In the genomic region with DNA sequence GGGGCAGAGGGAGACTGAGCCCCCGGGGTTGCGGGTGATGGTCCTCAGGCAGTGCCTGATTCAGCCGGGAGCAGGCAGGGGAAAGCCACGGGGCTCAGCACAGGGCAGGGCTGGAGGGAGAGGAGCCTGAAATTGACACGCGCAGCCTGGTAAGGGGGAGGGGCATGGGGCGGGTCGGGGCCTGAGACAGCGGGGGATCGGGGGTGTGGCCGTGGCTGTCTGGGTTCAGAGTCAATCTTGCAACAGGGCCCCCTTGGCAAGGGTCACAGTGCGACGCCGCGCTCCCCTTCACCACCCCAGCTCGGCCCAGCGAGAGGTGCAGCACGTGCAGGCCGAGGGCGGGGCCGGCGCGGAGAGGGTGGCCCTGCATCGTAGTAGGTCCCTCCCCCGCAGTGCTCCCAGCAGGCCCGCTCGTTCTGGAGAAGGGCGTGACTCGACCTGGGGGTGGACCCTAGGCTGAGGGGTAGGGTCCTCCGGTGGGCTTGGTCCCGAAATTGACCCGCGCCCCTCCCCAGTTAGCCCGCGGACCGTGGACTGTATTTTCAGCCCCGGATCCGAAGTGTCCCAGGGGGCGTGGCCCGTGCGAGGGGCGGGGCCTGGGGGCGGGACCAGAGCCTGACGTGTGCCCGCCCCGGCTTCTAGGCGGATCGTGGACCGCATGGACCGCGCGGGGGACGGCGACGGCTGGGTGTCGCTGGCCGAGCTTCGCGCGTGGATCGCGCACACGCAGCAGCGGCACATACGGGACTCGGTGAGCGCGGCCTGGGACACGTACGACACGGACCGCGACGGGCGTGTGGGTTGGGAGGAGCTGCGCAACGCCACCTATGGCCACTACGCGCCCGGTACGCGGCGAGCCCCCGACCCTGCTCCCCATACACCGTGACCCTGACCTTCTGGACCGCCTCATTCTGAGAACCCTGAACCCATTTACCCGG, we compare ENCODE assay signal across 8 cellular contexts. TPM values are rescaled to one million over a fixed set of nuclear protein-coding genes. Genes with fewer than 3 reads are reported as not detected.
DNase-seq lines count a peak whose midpoint lies in the region; FAIRE-seq and TF ChIP-seq lines count a peak whose summit lies in the region.

No MANE protein-coding gene starts in this region.

- peak; percentile 40 for FAIRE-seq in GM19239 (lab: Jason Lieb, UNC)

- DNase-seq in AML-193 (lab: John Stamatoyannopoulos, UW), result peak; percentile 45 to 68
- DNase-seq in GM19239 (ENCODE audit: insufficient read length, low spot score), result peak; percentile 77
- DNase-seq in HPDE6-E6E7 (ENCODE audit: extremely low spot score), result peak; percentile 69
- peak; percentile 93 for DNase-seq in SK-N-SH
- peak; percentile 81 for DNase-seq in left ventricle myocardium inferior
- no peak for DNase-seq in retinal pigment epithelial cell (ENCODE audit: low read depth)
- DNase-seq in dedifferentiated amniotic fluid mesenchymal stem cell (ENCODE audit: extremely low spot score), result no peak

- peaks cover 7% of the 10 kb centered on the region for H3F3A ChIP-seq in SK-N-SH (replicated peaks; ENCODE audit: insufficient read depth)

- H3K27me3 ChIP-seq in SK-N-SH (ENCODE audit: insufficient read depth) (no peaks in the 10 kb centered on the region), left ventricle myocardium inferior (ENCODE audit: low read depth) (no peaks in the 10 kb centered on the region)

- H3K4me1 Mint-ChIP-seq in activated naive CD8-positive, alpha-beta T cell (ENCODE audit: low read depth), result peaks cover 20% of the 10 kb centered on the region

- peak overlapping the region; percentile 54 for H3K27ac Mint-ChIP-seq in activated naive CD8-positive, alpha-beta T cell

- no peaks in the 10 kb centered on the region for H3K36me3 Mint-ChIP-seq in activated naive CD8-positive, alpha-beta T cell

- TF ChIP-seq EP300 in SK-N-SH (IDR thresholded peaks at IDR 0.05; ENCODE audit: borderline replicate concordance in 1 of 2, low read depth in 1 of 2, low read length in 1 of 2), result no peak

- H3K27ac ChIP-seq in SK-N-SH (ENCODE audit: low read depth in 2 of 2, low read length in 1 of 2), result no peak overlapping the region
- no peak overlapping the region for H3K27ac ChIP-seq in left ventricle myocardium inferior (replicated peaks)

- H4K20me1 ChIP-seq in SK-N-SH (ENCODE audit: insufficient read depth), result no peaks in the 10 kb centered on the region

- H3K9me2 ChIP-seq in SK-N-SH, result no peaks in the 10 kb centered on the region

- WGBS in SK-N-SH (ENCODE audit: low lambda C conversion rate), result 5% methylated on average over 25 of the region's 87 CpGs

- intact Hi-C loops in left ventricle myocardium inferior (cut with micrococcal nuclease), result no loop called here

- POLR2A ChIA-PET in SK-N-SH (lab: Yijun Ruan, JAX), result interaction anchor here (0.7 kb wide), 1 partner anchor 38 kb away, joined by 3 read pairs; the partner anchor contains the start of gene RPS11

- no peaks in the 10 kb centered on the region for H3K9me3 Mint-ChIP-seq in activated naive CD8-positive, alpha-beta T cell (ENCODE audit: low read depth)

- H3K4me1 ChIP-seq in SK-N-SH (ENCODE audit: control insufficient read depth in 1 of 2, insufficient read depth in 2 of 2, low read depth in 1 of 2, low read length in 1 of 2) (peaks cover 0 to 3% of the 10 kb centered on the region in 2 experiments; a peak in 1 of 4 replicates), left ventricle myocardium inferior (peaks cover 22% of the 10 kb centered on the region)

- TF ChIP-seq CTCF in SK-N-SH (IDR thresholded peaks at IDR 0.05), result peak; percentile 55
- TF ChIP-seq CTCF in left ventricle myocardium inferior (IDR thresholded peaks at IDR 0.05; ENCODE audit: borderline replicate concordance), result peak; percentile 50
- TF ChIP-seq CTCF in retinal pigment epithelial cell (conservative IDR thresholded peaks at IDR 0.05; ENCODE audit: low read depth, low read length), result peak; percentile 39

- H3K4me2 ChIP-seq in SK-N-SH, result peak overlapping the region; percentile 92

- H3K9me3 ChIP-seq in SK-N-SH (no peaks in the 10 kb centered on the region), left ventricle myocardium inferior (replicated peaks) (no peaks in the 10 kb centered on the region)

- TF ChIP-seq RAD21 in SK-N-SH (IDR thresholded peaks at IDR 0.05; ENCODE audit: low read length), result no peak

- H3K9ac ChIP-seq in SK-N-SH, result peak overlapping the region; percentile 39; the same call in 1 of the 2 replicates

- CTCF ChIA-PET in SK-N-SH (lab: Yijun Ruan, JAX), result interaction anchor here (0.6 to 6.3 kb wide), 14 partner anchors 11 to 918 kb away, joined by 3 to 55 read pairs (median 4); no protein-coding TSS in a partner anchor

- H3K36me3 ChIP-seq in SK-N-SH (replicated peaks in 1 of 2; ENCODE audit: control insufficient read depth in 1 of 2, insufficient read depth in 2 of 2, low read length in 1 of 2), result no peaks in the 10 kb centered on the region
- peaks cover 7% of the 10 kb centered on the region for H3K36me3 ChIP-seq in left ventricle myocardium inferior

- peak overlapping the region; percentile 76; the same call in 1 of the 2 replicates for H2AFZ ChIP-seq in SK-N-SH (ENCODE audit: low read depth)

- no peaks in the 10 kb centered on the region for H3K79me2 ChIP-seq in SK-N-SH (ENCODE audit: insufficient read depth)

- H3K4me3 Mint-ChIP-seq in activated naive CD8-positive, alpha-beta T cell, result peak overlapping the region; percentile 88

- no peaks in the 10 kb centered on the region for H3K27me3 Mint-ChIP-seq in activated naive CD8-positive, alpha-beta T cell

- H3K4me3 ChIP-seq in SK-N-SH (ENCODE audit: low read depth in 2 of 2, low read length in 1 of 2) (peak overlapping the region; percentile 51 to 71), left ventricle myocardium inferior (peak overlapping the region; percentile 73), retinal pigment epithelial cell (ENCODE audit: low read length) (peak overlapping the region; percentile 67)

TF ChIP-seq in SK-N-SH, 30 proteins besides CTCF, POLR2A, EP300 and RAD21 (continues in another document):
- TF ChIP-seq FOXM1 (IDR thresholded peaks at IDR 0.05; ENCODE audit: low read depth) (no peak), GATA2 (CRISPR knock-in tag; IDR thresholded peaks at IDR 0.05) (no peak), MXI1 (IDR thresholded peaks at IDR 0.05; ENCODE audit: low read depth, low read length) (peak; percentile 88), RXRA (IDR thresholded peaks at IDR 0.05; ENCODE audit: borderline replicate concordance, low read depth) (no peak), NFIC (IDR thresholded peaks at IDR 0.05; ENCODE audit: borderline replicate concordance) (no peak), FOXJ3 (CRISPR knock-in tag; IDR thresholded peaks at IDR 0.05) (no peak), RFX5 (IDR thresholded peaks at IDR 0.05; ENCODE audit: low read length) (no peak), POLR2AphosphoS5 (IDR thresholded peaks at IDR 0.05; ENCODE audit: low read depth, low read length) (no peak), PBX3 (IDR thresholded peaks at IDR 0.05) (no peak)
- TF ChIP-seq, protein P1, sequence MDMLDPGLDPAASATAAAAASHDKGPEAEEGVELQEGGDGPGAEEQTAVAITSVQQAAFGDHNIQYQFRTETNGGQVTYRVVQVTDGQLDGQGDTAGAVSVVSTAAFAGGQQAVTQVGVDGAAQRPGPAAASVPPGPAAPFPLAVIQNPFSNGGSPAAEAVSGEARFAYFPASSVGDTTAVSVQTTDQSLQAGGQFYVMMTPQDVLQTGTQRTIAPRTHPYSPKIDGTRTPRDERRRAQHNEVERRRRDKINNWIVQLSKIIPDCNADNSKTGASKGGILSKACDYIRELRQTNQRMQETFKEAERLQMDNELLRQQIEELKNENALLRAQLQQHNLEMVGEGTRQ (IDR thresholded peaks at IDR 0.05; ENCODE audit: borderline replicate concordance, low read depth, low read length), result no peak

RNA-seq across cellular contexts. Expression of gene RCN3, which starts 6.0 kb away (rescaled TPM):
- 1.4 and 1.8 TPM in 2 replicates for polyA plus RNA-seq in SK-N-SH (2012; rRNA removed)
- 0.48 and 0.67 TPM in 2 replicates for polyA plus RNA-seq in SK-N-SH (2012; cell fraction: cytosol; rRNA removed)
- 11.6 and 13.9 TPM in 2 replicates for polyA plus RNA-seq in SK-N-SH (2012; cell fraction: nucleus; rRNA removed)
- total RNA-seq in left ventricle myocardium inferior, result 7.5 TPM

RNA-seq across cellular contexts. Expression of gene FCGRT, which starts 21.4 kb away (rescaled TPM):
- 75.3 and 91.4 TPM in 2 replicates for polyA plus RNA-seq in SK-N-SH (2012; rRNA removed)
- 41.3 and 62.1 TPM in 2 replicates for polyA plus RNA-seq in SK-N-SH (2012; cell fraction: cytosol; rRNA removed)
- polyA plus RNA-seq in SK-N-SH (2012; cell fraction: nucleus; rRNA removed), result 108 and 132 TPM in 2 replicates
- total RNA-seq in left ventricle myocardium inferior, result 80.9 TPM

RNA-seq across cellular contexts. Expression of gene RPS11, which starts 37.6 kb away (rescaled TPM):
- polyA plus RNA-seq in SK-N-SH (2012; rRNA removed), result 6,915 and 7,579 TPM in 2 replicates
- polyA plus RNA-seq in SK-N-SH (2012; cell fraction: cytosol; rRNA removed), result 7,077 and 7,731 TPM in 2 replicates
- 2,096 and 3,427 TPM in 2 replicates for polyA plus RNA-seq in SK-N-SH (2012; cell fraction: nucleus; rRNA removed)
- 998 TPM for total RNA-seq in left ventricle myocardium inferior

RNA-seq across cellular contexts. Expression of gene RPL13A, which starts 46.4 kb away (rescaled TPM):
- polyA plus RNA-seq in SK-N-SH (2012; rRNA removed), result 2,604 and 2,748 TPM in 2 replicates
- 2,326 and 2,436 TPM in 2 replicates for polyA plus RNA-seq in SK-N-SH (2012; cell fraction: cytosol; rRNA removed)
- 1,109 and 1,392 TPM in 2 replicates for polyA plus RNA-seq in SK-N-SH (2012; cell fraction: nucleus; rRNA removed)
- 1,308 TPM for total RNA-seq in left ventricle myocardium inferior

RNA-seq across cellular contexts. Expression of gene NOSIP, which starts 46.5 kb away (rescaled TPM):
- 101 and 128 TPM in 2 replicates for polyA plus RNA-seq in SK-N-SH (2012; rRNA removed)
- polyA plus RNA-seq in SK-N-SH (2012; cell fraction: cytosol; rRNA removed), result 53.6 and 77.6 TPM in 2 replicates
- 159 and 225 TPM in 2 replicates for polyA plus RNA-seq in SK-N-SH (2012; cell fraction: nucleus; rRNA removed)
- 47.3 TPM for total RNA-seq in left ventricle myocardium inferior

Comparison
In these comparisons a context has a peak if more than half of its experiments do, and no peak if none do; other contexts are left out.
1. DNase-seq: peak in AML-193 (2 of 2), GM19239 (single experiment), HPDE6-E6E7 (single experiment), SK-N-SH (single experiment) and left ventricle myocardium inferior (single experiment); none in retinal pigment epithelial cell (single experiment) and dedifferentiated amniotic fluid mesenchymal stem cell (single experiment).
2. Peak in every context shown above with its lines, with median percentiles within 50 percentile points of each other: H3K4me3 ChIP-seq and CTCF ChIP-seq.